In genomic region chr2:69561041-69561550, GRCh38 we compare ENCODE assay signal across 14 cellular contexts.
"Had no signal": no experiment of that assay in that cellular context is flagged by ENCODE, and none has a peak within 500 bp of the region (broad histone marks: within the 10 kb centered on the region; RNA-seq: fewer than 3 reads in every experiment).

No MANE protein-coding gene starts in this region.

- H3K4me2 ChIP-seq: neural progenitor cell had no signal

- ATAC-seq: activated T-cell treated with anti-CD3 and anti-CD28 coated beads, Interleukin-2, amount 50 U/mL, for 72 hours; gastrocnemius medialis; left ventricle myocardium superior had no signal

- H3K36me3 ChIP-seq: gastrocnemius medialis, neural progenitor cell, thoracic aorta had no signal

- DNase-seq: activated CD4-positive, alpha-beta T cell treated with anti-CD3 and anti-CD28 coated beads for 1 hour; activated CD4-positive, alpha-beta T cell treated with anti-CD3 and anti-CD28 coated beads, Interleukin-2, amount 50 U/mL, for 48 hours; activated T-cell treated with anti-CD3 and anti-CD28 coated beads, Interleukin-2, amount 50 U/mL, for 72 hours; effector CD4-positive, alpha-beta T cell; gastrocnemius medialis; kidney; left ventricle myocardium superior; mesenchymal stem cell; stomach had no signal

- H3K9ac ChIP-seq: neural progenitor cell had no signal

- H3K27ac ChIP-seq: coronary artery, neural progenitor cell, skin epidermis, stomach, thoracic aorta had no signal

- FAIRE-seq: kidney, TTC549 had no signal

- H2AFZ ChIP-seq: neural progenitor cell had no signal

- H3K27me3 ChIP-seq: gastrocnemius medialis, neural progenitor cell, stomach had no signal

- H3K9me3 ChIP-seq: gastrocnemius medialis, stomach, thoracic aorta had no signal

- H3K4me1 ChIP-seq: neural progenitor cell had no signal

- H3K4me3 ChIP-seq: coronary artery, gastrocnemius medialis, neural progenitor cell, skin epidermis, stomach, thoracic aorta had no signal
